In genomic region chr21:41650526-41651145, GRCh38 we compare ENCODE assay signal across 22 cellular contexts.
DNase-seq lines count a peak whose midpoint lies in the region; ATAC-seq, FAIRE-seq and TF ChIP-seq lines count a peak whose summit lies in the region.
"Had no signal": no experiment of that assay in that cellular context is flagged by ENCODE, and none has a peak within 500 bp of the region (broad histone marks: within the 10 kb centered on the region; RNA-seq: fewer than 3 reads in every experiment).

No MANE protein-coding gene starts in this region.

- no peak for ATAC-seq in natural killer cell treated with Interleukin-12 subunit alpha and Interleukin-12 subunit beta and Interleukin-15 and Interleukin-18, amount 100 ng/mL, for 72 hours
- ATAC-seq in natural killer cell: no peak
- no peak for ATAC-seq in sciatic nerve
- ATAC-seq: SK-N-SH treated with all-trans-retinoic acid at 6 μM for 48 hours had no signal

- TF ChIP-seq CTCF in natural killer cell (IDR thresholded peaks at IDR 0.05) (no peak), bronchial epithelial cell (IDR thresholded peaks at IDR 0.05; ENCODE audit: insufficient read depth, low read length, severe bottlenecking) (no peak), WERI-Rb-1 (IDR thresholded peaks at IDR 0.05; ENCODE audit: low read depth, low read length) (no peak)

- FAIRE-seq in bronchial epithelial cell (lab: Jason Lieb, UNC): peak; percentile 66
- FAIRE-seq: D721Med had no signal

- DNase-seq in natural killer cell treated with Interleukin-12 subunit alpha and Interleukin-12 subunit beta and Interleukin-15 and Interleukin-18, amount 100 ng/mL, for 72 hours (ENCODE audit: low spot score): peak; percentile 32
- no peak for DNase-seq in natural killer cell
- DNase-seq in bronchial epithelial cell (ENCODE audit: low read depth): no peak
- DNase-seq in sciatic nerve (ENCODE audit: low spot score): peak; percentile 51
- no peak for DNase-seq in activated CD8-positive, alpha-beta memory T cell treated with anti-CD3 and anti-CD28 coated beads, Interleukin-2, amount 50 U/mL, for 48 hours
- no peak for DNase-seq in WERI-Rb-1
- no peak for DNase-seq in stimulated activated CD4-positive, alpha-beta T cell treated with anti-CD3 and anti-CD28 coated beads, Interleukin-15, amount 100 ng/mL, for 24 hours
- DNase-seq: CD4-positive, alpha-beta T cell; NCI-H1048; NCI-H1417; NCI-H1694; NCI-H2029 treated with DMSO at 0.1 percent for 48 hours; NCI-H2227 treated with DMSO at 0.1 percent for 48 hours; NCI-H510A; NCI-H69; SJCRH30 had no signal

- H3K36me3 ChIP-seq in bronchial epithelial cell (ENCODE audit: control insufficient read depth, insufficient read depth, low read length): no peaks in the 10 kb centered on the region
- no peaks in the 10 kb centered on the region for H3K36me3 ChIP-seq in WERI-Rb-1
- H3K36me3 ChIP-seq: BLaER1, Peyer's patch, SJCRH30 had no signal

- intact Hi-C loops in natural killer cell (cut with micrococcal nuclease): no loop called here
- intact Hi-C loops in sciatic nerve (cut with DNase I): no loop called here

- H3K4me3 Mint-ChIP-seq in natural killer cell treated with Interleukin-12 subunit alpha and Interleukin-12 subunit beta and Interleukin-15 and Interleukin-18, amount 100 ng/mL, for 72 hours: no peak overlapping the region
- H3K4me3 Mint-ChIP-seq in natural killer cell: no peak overlapping the region
- H3K4me3 Mint-ChIP-seq: CD4-positive, alpha-beta T cell had no signal

- H3K9me3 Mint-ChIP-seq in natural killer cell treated with Interleukin-12 subunit alpha and Interleukin-12 subunit beta and Interleukin-15 and Interleukin-18, amount 100 ng/mL, for 72 hours: no peaks in the 10 kb centered on the region
- H3K9me3 Mint-ChIP-seq in natural killer cell: no peaks in the 10 kb centered on the region
- H3K9me3 Mint-ChIP-seq: CD4-positive, alpha-beta T cell had no signal

- H3K27me3 ChIP-seq in bronchial epithelial cell (ENCODE audit: control insufficient read depth, insufficient read depth, low read length): no peaks in the 10 kb centered on the region
- no peaks in the 10 kb centered on the region for H3K27me3 ChIP-seq in WERI-Rb-1 (ENCODE audit: insufficient read depth, low read depth, severe bottlenecking)
- H3K27me3 ChIP-seq: BLaER1, Peyer's patch, SJCRH30 had no signal

- H3K4me3 ChIP-seq in bronchial epithelial cell (ENCODE audit: low read depth, low read length) (no peak overlapping the region), WERI-Rb-1 (ENCODE audit: low read depth, low read length) (no peak overlapping the region)
- H3K4me3 ChIP-seq: BLaER1, Peyer's patch, SJCRH30 had no signal

- no peaks in the 10 kb centered on the region for H3K9me3 ChIP-seq in WERI-Rb-1 (ENCODE audit: severe bottlenecking)
- H3K9me3 ChIP-seq: BLaER1, Peyer's patch, SJCRH30 had no signal

- no peak overlapping the region for H3K27ac Mint-ChIP-seq in natural killer cell treated with Interleukin-12 subunit alpha and Interleukin-12 subunit beta and Interleukin-15 and Interleukin-18, amount 100 ng/mL, for 72 hours
- no peak overlapping the region for H3K27ac Mint-ChIP-seq in natural killer cell
- H3K27ac Mint-ChIP-seq: CD4-positive, alpha-beta T cell; IgD-negative memory B cell had no signal

- H3K27me3 Mint-ChIP-seq in natural killer cell treated with Interleukin-12 subunit alpha and Interleukin-12 subunit beta and Interleukin-15 and Interleukin-18, amount 100 ng/mL, for 72 hours: peaks cover 5 to 10% of the 10 kb centered on the region in 2 donors
- H3K27me3 Mint-ChIP-seq in natural killer cell (ENCODE audit: low read depth in 2 of 2): peaks cover 0 to 10% of the 10 kb centered on the region in 2 donors

- H3K4me1 Mint-ChIP-seq in natural killer cell treated with Interleukin-12 subunit alpha and Interleukin-12 subunit beta and Interleukin-15 and Interleukin-18, amount 100 ng/mL, for 72 hours (ENCODE audit: low read depth in 2 of 2): no peaks in the 10 kb centered on the region
- no peaks in the 10 kb centered on the region for H3K4me1 Mint-ChIP-seq in natural killer cell
- H3K4me1 Mint-ChIP-seq: IgD-negative memory B cell had no signal

- H3K36me3 Mint-ChIP-seq in natural killer cell treated with Interleukin-12 subunit alpha and Interleukin-12 subunit beta and Interleukin-15 and Interleukin-18, amount 100 ng/mL, for 72 hours: no peaks in the 10 kb centered on the region
- H3K36me3 Mint-ChIP-seq in natural killer cell: no peaks in the 10 kb centered on the region
- H3K36me3 Mint-ChIP-seq: IgD-negative memory B cell had no signal

- H3K27ac ChIP-seq in WERI-Rb-1: no peak overlapping the region
- H3K27ac ChIP-seq: BLaER1, KMS-11, Peyer's patch, SJCRH30 had no signal

Comparison
In these comparisons a context has a peak if more than half of its experiments do, and no peak if none do; other contexts are left out.
1. DNase-seq: peak in natural killer cell treated with Interleukin-12 subunit alpha and Interleukin-12 subunit beta and Interleukin-15 and Interleukin-18, amount 100 ng/mL, for 72 hours (single experiment) and sciatic nerve (single experiment); none in natural killer cell (single experiment), bronchial epithelial cell (single experiment), activated CD8-positive, alpha-beta memory T cell treated with anti-CD3 and anti-CD28 coated beads, Interleukin-2, amount 50 U/mL, for 48 hours (single experiment), WERI-Rb-1 (single experiment) and stimulated activated CD4-positive, alpha-beta T cell treated with anti-CD3 and anti-CD28 coated beads, Interleukin-15, amount 100 ng/mL, for 24 hours (single experiment).